ENCODE assay signal across 7 cellular contexts in the genomic region with DNA sequence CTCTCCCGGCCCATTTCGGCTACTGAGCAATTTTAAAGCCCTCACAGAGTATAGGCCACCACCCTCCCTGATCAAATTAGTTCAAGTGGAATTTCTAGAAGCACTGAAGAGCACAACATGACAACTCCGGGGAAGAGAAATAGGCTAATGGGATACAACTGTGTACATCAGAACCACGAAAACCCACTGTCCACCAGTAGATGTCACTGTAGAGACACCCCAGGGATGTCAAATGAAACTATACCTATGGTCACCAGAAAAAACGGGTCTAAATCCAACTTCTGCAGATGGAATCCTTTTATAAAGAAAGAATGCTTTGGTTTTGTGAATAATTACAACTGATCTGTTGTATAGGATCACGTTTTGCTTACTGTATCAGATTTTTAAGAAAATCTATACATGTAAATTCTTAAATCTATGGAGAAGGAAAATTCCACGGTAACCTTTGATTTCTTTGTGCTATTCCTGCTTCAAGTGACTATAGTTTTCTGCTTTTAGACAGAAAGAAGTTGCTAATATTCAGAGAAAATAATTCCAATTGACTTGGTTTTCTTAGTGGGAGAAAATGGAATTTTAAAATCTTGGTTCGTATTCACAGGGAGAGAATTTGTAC. TPM values are rescaled to one million over a fixed set of nuclear protein-coding genes. Genes with fewer than 3 reads are reported as not detected.
DNase-seq lines count a peak whose midpoint lies in the region; ATAC-seq lines count a peak whose summit lies in the region.

No MANE protein-coding gene starts in this region.

- ATAC-seq in HG02852 (IDR thresholded peaks at IDR 0.05; ENCODE audit: unreplicated experiment) (peak; percentile 55), Right ventricle myocardium superior (ENCODE audit: poor library complexity) (peak; percentile 75), HG02938 (IDR thresholded peaks at IDR 0.05; ENCODE audit: unreplicated experiment) (no peak)
- ATAC-seq in activated naive CD4-positive, alpha-beta T cell treated with anti-CD3 and anti-CD28 coated beads, Interleukin-2, amount 50 U/mL, for 72 hours, result peak in 1 of 2 donors; percentile 52

- peak overlapping the region; percentile 91 to 94 for H3K27ac Mint-ChIP-seq in activated naive CD4-positive, alpha-beta T cell treated with anti-CD3 and anti-CD28 coated beads, Interleukin-2, amount 50 U/mL, for 72 hours

- DNase-seq in GDM1 (lab: John Stamatoyannopoulos, UW) (peak; percentile 2), NCI-H748 treated with DMSO at 0.1 percent for 48 hours (lab: John Stamatoyannopoulos, UW) (peak; percentile 17), Right ventricle myocardium superior (no peak), pulmonary artery endothelial cell (ENCODE audit: low read depth, low spot score) (peak; percentile 8)
- peak in 1 of 2 donors; percentile 29 for DNase-seq in activated naive CD4-positive, alpha-beta T cell treated with anti-CD3 and anti-CD28 coated beads, Interleukin-2, amount 50 U/mL, for 72 hours (ENCODE audit: low spot score in 2 of 2)

- no peaks in the 10 kb centered on the region for H3K9me3 Mint-ChIP-seq in activated naive CD4-positive, alpha-beta T cell treated with anti-CD3 and anti-CD28 coated beads, Interleukin-2, amount 50 U/mL, for 72 hours

- peaks cover 20 to 23% of the 10 kb centered on the region in 2 donors for H3K36me3 Mint-ChIP-seq in activated naive CD4-positive, alpha-beta T cell treated with anti-CD3 and anti-CD28 coated beads, Interleukin-2, amount 50 U/mL, for 72 hours

- intact Hi-C loops in Right ventricle myocardium superior (cut with DNase I), result no loop called here

RNA-seq across cellular contexts. Expression of gene MAP3K15, which starts 29.5 kb away (rescaled TPM):
- total RNA-seq in activated naive CD4-positive, alpha-beta T cell treated with anti-CD3 and anti-CD28 coated beads, Interleukin-2, amount 50 U/mL, for 72 hours, result 1 to 10 TPM; 2.4 to 2.5 TPM
- total RNA-seq in Right ventricle myocardium superior, result not detected
- 0.13 and 0.14 TPM in 2 replicates for total RNA-seq in pulmonary artery endothelial cell
